In the genomic region with DNA sequence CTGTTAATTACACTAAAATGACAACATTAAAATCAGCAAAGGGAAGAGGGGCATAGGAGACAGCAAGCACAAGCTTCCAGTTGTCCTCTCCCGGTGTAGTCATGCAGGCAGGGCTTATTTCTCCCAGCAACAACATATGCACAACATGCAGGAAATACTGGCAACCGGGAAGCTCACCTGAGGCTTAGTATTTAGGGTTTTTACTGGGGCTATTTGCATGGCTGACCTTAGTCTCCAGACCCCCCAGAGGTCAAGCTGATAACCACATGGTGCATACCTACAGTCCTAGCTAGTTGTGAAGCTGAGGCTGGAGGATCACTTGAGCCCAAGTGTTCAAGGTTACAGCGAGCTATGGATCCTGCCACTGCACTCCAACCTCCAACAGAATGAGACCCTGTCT, we compare ENCODE assay signal across 23 cellular contexts. TPM values are rescaled to one million over a fixed set of nuclear protein-coding genes. Genes with fewer than 3 reads are reported as not detected.
DNase-seq lines count a peak whose midpoint lies in the region; ATAC-seq, FAIRE-seq and TF ChIP-seq lines count a peak whose summit lies in the region.
"Had no signal": no experiment of that assay in that cellular context is flagged by ENCODE, and none has a peak within 500 bp of the region (broad histone marks: within the 10 kb centered on the region; RNA-seq: fewer than 3 reads in every experiment).

No MANE protein-coding gene starts in this region.

- 0 out of 2 replicates have a peak, but pooled peaks cover 1% of the 10 kb centered on the region for H3K36me3 ChIP-seq in IMR-90 (ENCODE audit: control insufficient read depth, insufficient read depth, low read length)
- H3K36me3 ChIP-seq in endodermal cell (ENCODE audit: control insufficient read depth, insufficient read depth, low read length), result no peaks in the 10 kb centered on the region

- H4K91ac ChIP-seq in IMR-90 (ENCODE audit: insufficient read depth, low read depth, low read length), result no peak overlapping the region

- H2AK5ac ChIP-seq in IMR-90 (ENCODE audit: low read depth, low read length), result no peak overlapping the region

- no peak overlapping the region for H2BK5ac ChIP-seq in IMR-90 (ENCODE audit: low read depth, low read length, poor library complexity, severe bottlenecking)

- H3K9me1 ChIP-seq in IMR-90 (ENCODE audit: insufficient read depth, low read length), result peaks cover 14% of the 10 kb centered on the region; the same call in 1 of the 2 replicates

- in situ Hi-C loops in IMR-90 (cut with MboI; ENCODE audit: low sequenced_read_pairs), result no loop called here

- H3K18ac ChIP-seq in IMR-90 (ENCODE audit: low read depth, low read length), result no peak overlapping the region

- TF ChIP-seq CTCF in IMR-90 (conservative IDR thresholded peaks at IDR 0.05; ENCODE audit: low read depth, low read length) (no peak), endodermal cell (conservative IDR thresholded peaks at IDR 0.05) (peak; percentile 22)

- H3K27me3 ChIP-seq in IMR-90 (ENCODE audit: control insufficient read depth, insufficient read depth, low read length) (no peaks in the 10 kb centered on the region), endodermal cell (ENCODE audit: control insufficient read depth, insufficient read depth, low read length, poor library complexity, severe bottlenecking) (no peaks in the 10 kb centered on the region)

- no peak overlapping the region for H2AFZ ChIP-seq in IMR-90 (replicated peaks; ENCODE audit: low read length, poor library complexity)
- H2AFZ ChIP-seq: GM23248 had no signal

- DNase-seq in H54 (ENCODE audit: insufficient read length, low spot score), result no peak
- no peak for DNase-seq in IMR-90
- DNase-seq in endodermal cell, result peak; percentile 84
- peak; percentile 56 for DNase-seq in iPS-NIHi7 (ENCODE audit: extremely low spot score)
- DNase-seq in T-cell, result no peak
- DNase-seq: AML-193, DMS79, GM23248, HFFc6, KG1, NCI-H1417 treated with DMSO at 0.1 percent for 48 hours, NCI-H1930, NCI-H446, NCI-H69, OCI-M1, RPMI8226, SHP77 treated with DMSO at 0.1 percent for 48 hours, SK-N-SH had no signal

- CTCF ChIA-PET in IMR-90 (lab: Yijun Ruan, JAX) (interaction anchor here (0.7 to 0.8 kb wide), 2 partner anchors 16 to 55 kb away, joined by 3 to 4 read pairs; no protein-coding TSS in a partner anchor), T-cell (lab: Charles Lee) (no interaction called here)

- POLR2A ChIA-PET in IMR-90 (lab: Charles Lee; ENCODE audit: unreplicated experiment), result no interaction called here
- POLR2A ChIA-PET in T-cell (lab: Charles Lee), result interaction anchor here in 1 of 2 donors (0.6 to 0.7 kb wide), 2 partner anchors 14 to 137 kb away, joined by 3 to 13 read pairs; no protein-coding TSS in a partner anchor

- H3K9me3 ChIP-seq in IMR-90 (ENCODE audit: control insufficient read depth, insufficient read depth, low read length) (no peaks in the 10 kb centered on the region), endodermal cell (ENCODE audit: control insufficient read depth, low read length) (no peaks in the 10 kb centered on the region)
- H3K9me3 ChIP-seq: SK-N-SH had no signal

- H3K9me3 Mint-ChIP-seq in endodermal cell (no peaks in the 10 kb centered on the region), T-cell (no peaks in the 10 kb centered on the region)
- H3K9me3 Mint-ChIP-seq: HFFc6 had no signal

- H4K8ac ChIP-seq in IMR-90 (ENCODE audit: low read depth in 2 of 2, low read length in 2 of 2), result no peak overlapping the region

- no peak overlapping the region for H3K4me2 ChIP-seq in IMR-90 (ENCODE audit: low read depth, low read length)
- H3K4me2 ChIP-seq: SK-N-SH had no signal

- FAIRE-seq in H54 (lab: Jason Lieb, UNC), result peak; percentile 55
- FAIRE-seq: D721Med had no signal

- no peaks in the 10 kb centered on the region; the same call in 1 of the 2 replicates for H3K4me1 ChIP-seq in IMR-90 (ENCODE audit: control insufficient read depth, insufficient read depth, low read length)
- peaks cover 21% of the 10 kb centered on the region for H3K4me1 ChIP-seq in endodermal cell (ENCODE audit: control insufficient read depth, insufficient read depth, low read length)

- H3K27ac ChIP-seq in IMR-90 (ENCODE audit: insufficient read depth, low read length), result no peak overlapping the region
- H3K27ac ChIP-seq in endodermal cell (ENCODE audit: low read depth, low read length), result no peak overlapping the region
- H3K27ac ChIP-seq: C4-2B, GM23248 had no signal

- TF ChIP-seq RAD21 in IMR-90 (IDR thresholded peaks at IDR 0.05; ENCODE audit: low read length), result no peak

- H3K23ac ChIP-seq in IMR-90 (ENCODE audit: low read depth, low read length), result 0 out of 2 replicates have a peak overlapping the region, but pooled peaks have one; percentile 8

- intact Hi-C loops in IMR-90 (cut with micrococcal nuclease), result no loop called here

- H3K79me1 ChIP-seq in IMR-90 (ENCODE audit: low read depth in 1 of 2, low read length in 2 of 2), result peaks cover 38 to 53% of the 10 kb centered on the region in 2 experiments

- H3K36me3 Mint-ChIP-seq in endodermal cell (ENCODE audit: low read depth) (no peaks in the 10 kb centered on the region), T-cell (peaks cover 3% of the 10 kb centered on the region)

- H4K20me1 ChIP-seq in IMR-90 (ENCODE audit: insufficient read depth, low read length), result peaks cover 32% of the 10 kb centered on the region; the same call in 1 of the 2 replicates

- no peak overlapping the region for H3K56ac ChIP-seq in IMR-90 (ENCODE audit: extremely low read depth, insufficient read depth, low read length)

- no TSS peak for BruUV-seq in IMR-90 (replicated peaks; lab: Mats Ljungman, UMichigan)

- H2BK20ac ChIP-seq in IMR-90 (ENCODE audit: low read depth, low read length), result no peak overlapping the region

- H3K4me3 Mint-ChIP-seq in endodermal cell (peak overlapping the region; percentile 27), T-cell (no peak overlapping the region)
- H3K4me3 Mint-ChIP-seq: HFFc6 had no signal

- peaks cover 40% of the 10 kb centered on the region for H3K4me1 Mint-ChIP-seq in endodermal cell
- H3K4me1 Mint-ChIP-seq in T-cell, result peaks cover 31 to 41% (median 38%) of the 10 kb centered on the region in 3 donors

- WGBS in IMR-90 (ENCODE audit: extremely low coverage in 2 of 2, insufficient read length in 1 of 2), 2 experiments, result no CpG with 5 or more reads among the region's 3 CpGs
- 38% methylated on average over 3 of the region's 3 CpGs; no CpG with 5 or more reads in 1 of the 2 experiments for WGBS in endodermal cell (ENCODE audit: insufficient coverage in 1 of 2, insufficient read length in 1 of 2), 2 experiments

- no peak overlapping the region for H2AK9ac ChIP-seq in IMR-90 (replicated peaks; ENCODE audit: low read depth, low read length, poor library complexity)

- H3K4ac ChIP-seq in IMR-90 (ENCODE audit: low read depth, low read length), result no peak overlapping the region

- no peak overlapping the region for H2BK15ac ChIP-seq in IMR-90 (ENCODE audit: low read depth, low read length)

- no peak overlapping the region for H3K9ac ChIP-seq in IMR-90 (ENCODE audit: low read depth, low read length)
- no peak overlapping the region for H3K9ac ChIP-seq in endodermal cell (ENCODE audit: extremely low read depth, low read length, poor library complexity, severe bottlenecking)
- H3K9ac ChIP-seq: GM23248, SK-N-SH had no signal

- TF ChIP-seq POLR2A in H54 (IDR thresholded peaks at IDR 0.05; ENCODE audit: low read depth, low read length) (no peak), IMR-90 (IDR thresholded peaks at IDR 0.05; ENCODE audit: low read depth, low read length) (no peak), GM18505 (IDR thresholded peaks at IDR 0.05; ENCODE audit: borderline replicate concordance, extremely low read depth, insufficient read depth, insufficient read length) (no peak)

- H3K27me3 Mint-ChIP-seq in endodermal cell (ENCODE audit: insufficient read depth) (no peaks in the 10 kb centered on the region), T-cell (no peaks in the 10 kb centered on the region)

- dilution Hi-C loops in IMR-90 (cut with HindIII; ENCODE audit: low sequenced_read_pairs, unreplicated experiment), result no loop called here

- no peak overlapping the region for H2BK120ac ChIP-seq in IMR-90 (ENCODE audit: low read depth, low read length)

- no peak overlapping the region for H4K5ac ChIP-seq in IMR-90 (ENCODE audit: low read depth, low read length)

- H3K4me3 ChIP-seq in IMR-90 (ENCODE audit: insufficient read depth, low read depth, low read length) (no peak overlapping the region), endodermal cell (ENCODE audit: low read length) (peak overlapping the region; percentile 56)
- H3K4me3 ChIP-seq: GM23248 had no signal

- H3K27ac Mint-ChIP-seq in endodermal cell (peak overlapping the region; percentile 82), T-cell (no peak overlapping the region)
- H3K27ac Mint-ChIP-seq: HFFc6 had no signal

- no peak overlapping the region for H3K14ac ChIP-seq in IMR-90 (replicated peaks; ENCODE audit: low read depth, low read length)

- ATAC-seq in IMR-90 (ENCODE audit: low read depth) (no peak), GM19035 (IDR thresholded peaks at IDR 0.05; ENCODE audit: unreplicated experiment) (no peak), GM18505 (IDR thresholded peaks at IDR 0.05; ENCODE audit: unreplicated experiment) (no peak), HG02970 (IDR thresholded peaks at IDR 0.05; ENCODE audit: low FRiP score, unreplicated experiment) (no peak), T-cell (replicated peaks in 1 of 4) (no peak)

TF ChIP-seq in IMR-90, 13 proteins besides CTCF, POLR2A, EP300 and RAD21 (continues in another document):
- TF ChIP-seq RFX5 (IDR thresholded peaks at IDR 0.05; ENCODE audit: low read depth, low read length) (no peak), RCOR1 (IDR thresholded peaks at IDR 0.05; ENCODE audit: insufficient replicate concordance, low read length) (no peak), BHLHE40 (IDR thresholded peaks at IDR 0.05; ENCODE audit: low read depth, low read length) (no peak), MAFK (IDR thresholded peaks at IDR 0.05; ENCODE audit: low read depth, low read length) (no peak), MXI1 (IDR thresholded peaks at IDR 0.05; ENCODE audit: borderline replicate concordance, low read depth, low read length) (no peak)

RNA-seq across cellular contexts. Expression of a gene that starts 12.8 kb away (rescaled TPM):
- 96.8 and 108 TPM in 2 replicates for total RNA-seq in IMR-90 (2012; rRNA removed)
- 10.6 and 15.6 TPM in 2 replicates for polyA plus RNA-seq in IMR-90 (2012; rRNA removed)
- 2.0 and 2.7 TPM in 2 replicates for polyA plus RNA-seq in IMR-90 (2012; cell fraction: cytosol; rRNA removed)
- polyA plus RNA-seq in IMR-90 (2012; cell fraction: nucleus; rRNA removed; ENCODE audit: low replicate concordance), result 4.5 and 57.4 TPM in 2 replicates
- total RNA-seq in endodermal cell, result 100 to 1,000 TPM in 1 of 2 donors, 10 to 100 TPM in 1; 91.3 to 114 TPM
- 79.6 TPM for polyA plus RNA-seq in endodermal cell (2013, experiment 1 of 2)
- polyA plus RNA-seq in endodermal cell (2013, experiment 2 of 2), result 73.7 TPM
- total RNA-seq in T-cell, result 100 to 1,000 TPM in 2 of 5 donors, 10 to 100 TPM in 3; 84.1 to 193 (median 92.6) TPM

RNA-seq across cellular contexts. Expression of a gene that starts 42.6 kb away (rescaled TPM):
- total RNA-seq in IMR-90 (2012; rRNA removed) (28.9 and 48.6 TPM in 2 replicates), endodermal cell (10 to 100 TPM; 30.7 to 33.0 TPM), T-cell (10 to 100 TPM in 2 of 5 donors, 1 to 10 TPM in 3; 7.9 to 16.2 (median 9.9) TPM)
- polyA plus RNA-seq in IMR-90 (2012; rRNA removed), result 9.2 and 11.7 TPM in 2 replicates
- 3.6 and 4.4 TPM in 2 replicates for polyA plus RNA-seq in IMR-90 (2012; cell fraction: cytosol; rRNA removed)
- polyA plus RNA-seq in IMR-90 (2012; cell fraction: nucleus; rRNA removed; ENCODE audit: low replicate concordance), result 1.0 and 4.6 TPM in 2 replicates
- 37.9 TPM for polyA plus RNA-seq in endodermal cell (2013, experiment 1 of 2)
- 37.1 TPM for polyA plus RNA-seq in endodermal cell (2013, experiment 2 of 2)

Comparison
In these comparisons a context has a peak if more than half of its experiments do, and no peak if none do; other contexts are left out.
1. DNase-seq: peak in endodermal cell (single experiment) and iPS-NIHi7 (single experiment); none in H54 (single experiment), IMR-90 (single experiment) and T-cell (0 of 34).